20 cellular contexts compared by ENCODE assay signal in genomic region chr3:43644443-43644842, GRCh38. TPM values are rescaled to one million over a fixed set of nuclear protein-coding genes. Genes with fewer than 3 reads are reported as not detected.
DNase-seq lines count a peak whose midpoint lies in the region; ATAC-seq and TF ChIP-seq lines count a peak whose summit lies in the region.
"Had no signal": no experiment of that assay in that cellular context is flagged by ENCODE, and none has a peak within 500 bp of the region (broad histone marks: within the 10 kb centered on the region; RNA-seq: fewer than 3 reads in every experiment).

No MANE protein-coding gene starts in this region.

- H3K79me2 ChIP-seq in PC-3 (ENCODE audit: low read length) = no peaks in the 10 kb centered on the region

- dilution Hi-C loops in IMR-90 (cut with HindIII; ENCODE audit: low sequenced_read_pairs, unreplicated experiment) = no loop called here

- no peak overlapping the region for H3K9ac ChIP-seq in IMR-90 (ENCODE audit: low read depth, low read length)
- H3K9ac ChIP-seq in PC-3 (ENCODE audit: low read length) = no peak overlapping the region
- H3K9ac ChIP-seq: GM23248, SK-N-SH had no signal

- H3K9me3 ChIP-seq in IMR-90 (ENCODE audit: control insufficient read depth, insufficient read depth, low read length) = no peaks in the 10 kb centered on the region
- H3K9me3 ChIP-seq in PC-3 (ENCODE audit: low read length) = no peaks in the 10 kb centered on the region
- no peaks in the 10 kb centered on the region for H3K9me3 ChIP-seq in mucosa of descending colon
- H3K9me3 ChIP-seq: SK-N-SH had no signal

- no peaks in the 10 kb centered on the region for H4K20me1 ChIP-seq in IMR-90 (ENCODE audit: insufficient read depth, low read length)
- H4K20me1 ChIP-seq in PC-3 (ENCODE audit: low read length) = no peaks in the 10 kb centered on the region

- no peaks in the 10 kb centered on the region for H3K79me1 ChIP-seq in IMR-90 (ENCODE audit: low read depth in 1 of 2, low read length in 2 of 2)

- no peak for TF ChIP-seq RAD21 in IMR-90 (IDR thresholded peaks at IDR 0.05; ENCODE audit: low read length)

- H3K27me3 ChIP-seq in IMR-90 (ENCODE audit: control insufficient read depth, insufficient read depth, low read length) (no peaks in the 10 kb centered on the region), PC-3 (ENCODE audit: low read length) (no peaks in the 10 kb centered on the region)

- no peak overlapping the region for H4K8ac ChIP-seq in IMR-90 (ENCODE audit: low read depth in 2 of 2, low read length in 2 of 2)

- no peak overlapping the region for H3K4ac ChIP-seq in IMR-90 (ENCODE audit: low read depth, low read length)

- no peaks in the 10 kb centered on the region for H3K4me1 Mint-ChIP-seq in activated T-helper 2 cell treated with anti-CD3 and anti-CD28 coated beads, Interferon-gamma antibody, Interleukin-2, Interleukin-4, amounts not matched to agents 10 μg/mL and 5 μg/mL and 100 μg/mL, durations not matched to agents 14 hours and 24 hours and 36 hours (ENCODE audit: low read depth)

- no peaks in the 10 kb centered on the region for H3K9me3 Mint-ChIP-seq in activated T-helper 2 cell treated with anti-CD3 and anti-CD28 coated beads, Interferon-gamma antibody, Interleukin-2, Interleukin-4, amounts not matched to agents 10 μg/mL and 5 μg/mL and 100 μg/mL, durations not matched to agents 14 hours and 24 hours and 36 hours

- H3K27me3 Mint-ChIP-seq in activated T-helper 2 cell treated with anti-CD3 and anti-CD28 coated beads, Interferon-gamma antibody, Interleukin-2, Interleukin-4, amounts not matched to agents 10 μg/mL and 5 μg/mL and 100 μg/mL, durations not matched to agents 14 hours and 24 hours and 36 hours (ENCODE audit: low read depth) = peaks cover 15% of the 10 kb centered on the region

- H3K27ac Mint-ChIP-seq in activated T-helper 2 cell treated with anti-CD3 and anti-CD28 coated beads, Interferon-gamma antibody, Interleukin-2, Interleukin-4, amounts not matched to agents 10 μg/mL and 5 μg/mL and 100 μg/mL, durations not matched to agents 14 hours and 24 hours and 36 hours = no peak overlapping the region

- H3K4me3 Mint-ChIP-seq in activated T-helper 2 cell treated with anti-CD3 and anti-CD28 coated beads, Interferon-gamma antibody, Interleukin-2, Interleukin-4, amounts not matched to agents 10 μg/mL and 5 μg/mL and 100 μg/mL, durations not matched to agents 14 hours and 24 hours and 36 hours (ENCODE audit: low read depth) = no peak overlapping the region
- H3K4me3 Mint-ChIP-seq: CD14-positive monocyte had no signal

- H4K91ac ChIP-seq in IMR-90 (ENCODE audit: insufficient read depth, low read depth, low read length) = 0 out of 2 replicates have a peak overlapping the region, but pooled peaks have one; percentile 4

- POLR2A ChIA-PET in IMR-90 (lab: Charles Lee; ENCODE audit: unreplicated experiment) = no interaction called here
- POLR2A ChIA-PET in PC-3 (lab: Charles Lee; ENCODE audit: unreplicated experiment) = no interaction called here

- intact Hi-C loops in IMR-90 (cut with micrococcal nuclease) (no loop called here), PC-3 (cut with micrococcal nuclease) (no loop called here), mucosa of descending colon (cut with DNase I, micrococcal nuclease) (no loop called here)
- intact Hi-C loops in activated T-helper 2 cell treated with anti-CD3 and anti-CD28 coated beads, Interferon-gamma antibody, Interleukin-2, Interleukin-4, amounts not matched to agents 10 μg/mL and 5 μg/mL and 100 μg/mL, durations not matched to agents 14 hours and 24 hours and 36 hours (cut with micrococcal nuclease) = no loop called here

- H3K4me2 ChIP-seq in IMR-90 (ENCODE audit: low read depth, low read length) (no peak overlapping the region), PC-3 (ENCODE audit: low read length) (no peak overlapping the region)
- H3K4me2 ChIP-seq: SK-N-SH had no signal

- H2AK9ac ChIP-seq in IMR-90 (replicated peaks; ENCODE audit: low read depth, low read length, poor library complexity) = no peak overlapping the region

- H2BK20ac ChIP-seq in IMR-90 (ENCODE audit: low read depth, low read length) = no peak overlapping the region; the same call in 1 of the 2 replicates

- no peak overlapping the region for H3K23ac ChIP-seq in IMR-90 (ENCODE audit: low read depth, low read length)

- ATAC-seq in IMR-90 (ENCODE audit: low read depth) = no peak
- no peak for ATAC-seq in PC-3
- ATAC-seq in mucosa of descending colon = peak; percentile 35
- ATAC-seq: GM12878 had no signal

- H3K56ac ChIP-seq in IMR-90 (ENCODE audit: extremely low read depth, insufficient read depth, low read length) = no peak overlapping the region

- H3K4me3 ChIP-seq in IMR-90 (ENCODE audit: insufficient read depth, low read depth, low read length) (no peak overlapping the region), PC-3 (ENCODE audit: low read length) (no peak overlapping the region), mucosa of descending colon (no peak overlapping the region)
- H3K4me3 ChIP-seq: GM12878, GM23248 had no signal

- CTCF ChIA-PET in IMR-90 (lab: Yijun Ruan, JAX) = no interaction called here
- CTCF ChIA-PET in PC-3 (lab: Charles Lee) = no interaction called here

- in situ Hi-C loops in IMR-90 (cut with MboI; ENCODE audit: low sequenced_read_pairs) = no loop called here

- H2AFZ ChIP-seq in IMR-90 (replicated peaks; ENCODE audit: low read length, poor library complexity) (no peak overlapping the region), PC-3 (ENCODE audit: low read length) (no peak overlapping the region)
- H2AFZ ChIP-seq: GM23248 had no signal

- no peak overlapping the region for H2BK5ac ChIP-seq in IMR-90 (ENCODE audit: low read depth, low read length, poor library complexity, severe bottlenecking)

- H3K36me3 ChIP-seq in IMR-90 (ENCODE audit: control insufficient read depth, insufficient read depth, low read length) = no peaks in the 10 kb centered on the region
- no peaks in the 10 kb centered on the region for H3K36me3 ChIP-seq in PC-3 (ENCODE audit: low read depth, low read length)
- no peaks in the 10 kb centered on the region for H3K36me3 ChIP-seq in mucosa of descending colon (ENCODE audit: low read depth)

- H3K9me2 ChIP-seq in PC-3 (replicated peaks; ENCODE audit: low read length) = no peaks in the 10 kb centered on the region
- H3K9me2 ChIP-seq: SK-N-SH had no signal

- no peak for TF ChIP-seq CTCF in IMR-90 (conservative IDR thresholded peaks at IDR 0.05; ENCODE audit: low read depth, low read length)
- TF ChIP-seq CTCF in PC-3 (conservative IDR thresholded peaks at IDR 0.05; ENCODE audit: low read depth, low read length) = no peak
- no peak for TF ChIP-seq CTCF in mucosa of descending colon (IDR thresholded peaks at IDR 0.05)

- no CpG with 5 or more reads among the region's 2 CpGs for WGBS in IMR-90 (ENCODE audit: extremely low coverage in 2 of 2, insufficient read length in 1 of 2), 2 experiments

- H4K5ac ChIP-seq in IMR-90 (ENCODE audit: low read depth, low read length) = no peak overlapping the region

- H3K4me1 ChIP-seq in IMR-90 (ENCODE audit: control insufficient read depth, insufficient read depth, low read length) (peaks cover 8% of the 10 kb centered on the region), PC-3 (ENCODE audit: insufficient read depth, low read length) (no peaks in the 10 kb centered on the region; the same call in none of the 2 replicates), mucosa of descending colon (ENCODE audit: low read depth) (peaks cover 11% of the 10 kb centered on the region)

- no peak overlapping the region for H3K14ac ChIP-seq in IMR-90 (replicated peaks; ENCODE audit: low read depth, low read length)

- H2BK120ac ChIP-seq in IMR-90 (ENCODE audit: low read depth, low read length) = no peak overlapping the region

- no peaks in the 10 kb centered on the region for H3K36me3 Mint-ChIP-seq in activated T-helper 2 cell treated with anti-CD3 and anti-CD28 coated beads, Interferon-gamma antibody, Interleukin-2, Interleukin-4, amounts not matched to agents 10 μg/mL and 5 μg/mL and 100 μg/mL, durations not matched to agents 14 hours and 24 hours and 36 hours (ENCODE audit: low read depth)
- H3K36me3 Mint-ChIP-seq: CD14-positive monocyte had no signal

- H3K27ac ChIP-seq in IMR-90 (ENCODE audit: insufficient read depth, low read length) (no peak overlapping the region), PC-3 (ENCODE audit: low read length) (no peak overlapping the region)
- H3K27ac ChIP-seq: GM23248 had no signal

- DNase-seq in DMS53 (lab: John Stamatoyannopoulos, UW) (peak; percentile 27), DMS53 treated with DMSO at 0.1 percent for 48 hours (lab: John Stamatoyannopoulos, UW; ENCODE audit: unreplicated experiment) (no peak), IMR-90 (no peak), PC-3 (peak; percentile 48), mucosa of descending colon (no peak), NCI-H510A treated with DMSO at 0.1 percent for 48 hours (lab: John Stamatoyannopoulos, UW) (no peak)
- DNase-seq in activated effector memory CD4-positive, alpha-beta T cell treated with anti-CD3 and anti-CD28 coated beads, Interleukin-2, amount 50 U/mL, for 16 hours = no peak
- DNase-seq in activated T-helper 2 cell treated with anti-CD3 and anti-CD28 coated beads, Interferon-gamma antibody, Interleukin-2, Interleukin-4, amounts not matched to agents 10 μg/mL and 5 μg/mL and 100 μg/mL, durations not matched to agents 14 hours and 24 hours and 36 hours (ENCODE audit: low spot score) = no peak
- DNase-seq: 8988T; GM23248; HCEC 1CT; KG1; NCI-H1417 treated with DMSO at 0.1 percent for 48 hours; NCI-H187 treated with DMSO at 0.1 percent for 48 hours; NCI-H69; NK-92 treated with Interleukin-12 subunit alpha and Interleukin-12 subunit beta, amount 100 ng/mL, for 24 hours; Right ventricle myocardium superior; SK-N-SH had no signal

- 0 out of 2 replicates have a peak overlapping the region, but pooled peaks have one; percentile 62 for H2AK5ac ChIP-seq in IMR-90 (ENCODE audit: low read depth, low read length)

- peaks cover 3% of the 10 kb centered on the region for H3K9me1 ChIP-seq in IMR-90 (ENCODE audit: insufficient read depth, low read length)

- H2BK15ac ChIP-seq in IMR-90 (ENCODE audit: low read depth, low read length) = peak overlapping the region; percentile 23; the same call in 1 of the 3 replicates

- TF ChIP-seq POLR2A in IMR-90 (IDR thresholded peaks at IDR 0.05; ENCODE audit: low read depth, low read length) = no peak

- H3K18ac ChIP-seq in IMR-90 (ENCODE audit: low read depth, low read length) = no peak overlapping the region

- BruUV-seq in IMR-90 (replicated peaks; lab: Mats Ljungman, UMichigan) (no TSS peak), PC-3 (replicated peaks; lab: Mats Ljungman, UMichigan) (no TSS peak)

- H3F3A ChIP-seq in PC-3 (ENCODE audit: low read length, unreplicated experiment) = no peaks in the 10 kb centered on the region

RNA-seq across cellular contexts. Expression of gene ANO10, which starts 22.6 kb away (rescaled TPM):
- 41.6 and 42.5 TPM in 2 replicates for total RNA-seq in IMR-90 (2012; rRNA removed)
- polyA plus RNA-seq in IMR-90 (2012; rRNA removed) = 26.0 and 28.5 TPM in 2 replicates
- 18.0 and 20.1 TPM in 2 replicates for polyA plus RNA-seq in IMR-90 (2012; cell fraction: cytosol; rRNA removed)
- polyA plus RNA-seq in IMR-90 (2012; cell fraction: nucleus; rRNA removed; ENCODE audit: low replicate concordance) = 13.2 and 17.8 TPM in 2 replicates
- 23.7 and 28.3 TPM in 2 replicates for total RNA-seq in PC-3 (2014; rRNA removed)
- 10 to 100 TPM; 46.6 to 100.0 (median 64.1) TPM for total RNA-seq in mucosa of descending colon
- total RNA-seq in activated T-helper 2 cell treated with anti-CD3 and anti-CD28 coated beads, Interferon-gamma antibody, Interleukin-2, Interleukin-4, amounts not matched to agents 10 μg/mL and 5 μg/mL and 100 μg/mL, durations not matched to agents 14 hours and 24 hours and 36 hours = 3.9 and 4.9 TPM in 2 replicates

RNA-seq across cellular contexts. Expression of gene ABHD5, which starts 46.3 kb away (rescaled TPM):
- 33.2 and 33.6 TPM in 2 replicates for total RNA-seq in IMR-90 (2012; rRNA removed)
- 13.8 and 15.8 TPM in 2 replicates for polyA plus RNA-seq in IMR-90 (2012; rRNA removed)
- 5.6 and 6.0 TPM in 2 replicates for polyA plus RNA-seq in IMR-90 (2012; cell fraction: cytosol; rRNA removed)
- 3.3 and 26.7 TPM in 2 replicates for polyA plus RNA-seq in IMR-90 (2012; cell fraction: nucleus; rRNA removed; ENCODE audit: low replicate concordance)
- 27.1 and 29.5 TPM in 2 replicates for total RNA-seq in PC-3 (2014; rRNA removed)
- total RNA-seq in mucosa of descending colon = 10 to 100 TPM; 27.8 to 44.4 (median 31.7) TPM
- total RNA-seq in activated T-helper 2 cell treated with anti-CD3 and anti-CD28 coated beads, Interferon-gamma antibody, Interleukin-2, Interleukin-4, amounts not matched to agents 10 μg/mL and 5 μg/mL and 100 μg/mL, durations not matched to agents 14 hours and 24 hours and 36 hours = 11.9 and 15.2 TPM in 2 replicates

Comparison
In these comparisons a context has a peak if more than half of its experiments do, and no peak if none do; other contexts are left out.
1. DNase-seq: peak in DMS53 (single experiment) and PC-3 (single experiment); none in DMS53 treated with DMSO at 0.1 percent for 48 hours (single experiment), IMR-90 (single experiment), mucosa of descending colon (0 of 3), NCI-H510A treated with DMSO at 0.1 percent for 48 hours (single experiment), activated effector memory CD4-positive, alpha-beta T cell treated with anti-CD3 and anti-CD28 coated beads, Interleukin-2, amount 50 U/mL, for 16 hours (single experiment) and activated T-helper 2 cell treated with anti-CD3 and anti-CD28 coated beads, Interferon-gamma antibody, Interleukin-2, Interleukin-4, amounts not matched to agents 10 μg/mL and 5 μg/mL and 100 μg/mL, durations not matched to agents 14 hours and 24 hours and 36 hours (single experiment).